ENCODE assay signal across 8 cellular contexts in genomic region chr3:73848173-73848751, GRCh38.
A peak's percentile ranks its signal among the peaks of the same experiment; 100 is the strongest.
DNase-seq lines count a peak whose midpoint lies in the region; ATAC-seq and TF ChIP-seq lines count a peak whose summit lies in the region.

No MANE protein-coding gene starts in this region.

- no peak overlapping the region for H3K27ac ChIP-seq in breast epithelium
- no peak overlapping the region for H3K27ac ChIP-seq in naive thymus-derived CD4-positive, alpha-beta T cell (ENCODE audit: low read depth, low read length)

- H3K4me1 ChIP-seq in breast epithelium, result no peaks in the 10 kb centered on the region
- H3K4me1 ChIP-seq in naive thymus-derived CD4-positive, alpha-beta T cell (ENCODE audit: control insufficient read depth in 2 of 2, insufficient read depth in 2 of 2, low read length in 2 of 2), result no peaks in the 10 kb centered on the region

- no peaks in the 10 kb centered on the region for H3K4me1 Mint-ChIP-seq in naive thymus-derived CD4-positive, alpha-beta T cell

- H3K36me3 ChIP-seq in breast epithelium, result no peaks in the 10 kb centered on the region
- no peaks in the 10 kb centered on the region for H3K36me3 ChIP-seq in naive thymus-derived CD4-positive, alpha-beta T cell (ENCODE audit: control insufficient read depth in 2 of 3, insufficient read depth in 3 of 3, low read length in 3 of 3)

- no peaks in the 10 kb centered on the region for H3K27me3 ChIP-seq in breast epithelium
- no peaks in the 10 kb centered on the region for H3K27me3 ChIP-seq in naive thymus-derived CD4-positive, alpha-beta T cell (ENCODE audit: control insufficient read depth in 2 of 2, insufficient read depth in 2 of 2, low read length in 2 of 2)

- peak; percentile 41 to 63 (median 59) for TF ChIP-seq CTCF in breast epithelium (IDR thresholded peaks at IDR 0.05)

- POLR2A ChIA-PET in naive thymus-derived CD4-positive, alpha-beta T cell (lab: Charles Lee), result no interaction called here

- no peaks in the 10 kb centered on the region for H3K9me3 ChIP-seq in breast epithelium
- H3K9me3 ChIP-seq in naive thymus-derived CD4-positive, alpha-beta T cell (ENCODE audit: control insufficient read depth in 2 of 3, low read length in 3 of 3), result no peaks in the 10 kb centered on the region

- H3K4me3 ChIP-seq in breast epithelium, result no peak overlapping the region
- no peak overlapping the region for H3K4me3 ChIP-seq in naive thymus-derived CD4-positive, alpha-beta T cell (ENCODE audit: low read length)

- CTCF ChIA-PET in naive thymus-derived CD4-positive, alpha-beta T cell (lab: Charles Lee), result no interaction called here

- no peak overlapping the region for H3K4me3 Mint-ChIP-seq in naive thymus-derived CD4-positive, alpha-beta T cell

- no peak for TF ChIP-seq POLR2A in breast epithelium (IDR thresholded peaks at IDR 0.05)

- no peak overlapping the region for H3K27ac Mint-ChIP-seq in naive thymus-derived CD4-positive, alpha-beta T cell

- intact Hi-C loops in breast epithelium (cut with DNase I; ENCODE audit: low total_unique reads), result no loop called here
- intact Hi-C loops in naive thymus-derived CD4-positive, alpha-beta T cell (cut with micrococcal nuclease), result no loop called here

- peaks cover 0 to 24% (median 5%) of the 10 kb centered on the region in 11 donors for H3K9me3 Mint-ChIP-seq in naive thymus-derived CD4-positive, alpha-beta T cell

- no peaks in the 10 kb centered on the region for H3K27me3 Mint-ChIP-seq in naive thymus-derived CD4-positive, alpha-beta T cell

- DNase-seq in EL, result peak; percentile 29
- peak; percentile 39 for DNase-seq in NCI-H146 (lab: John Stamatoyannopoulos, UW)
- DNase-seq in breast epithelium (ENCODE audit: low spot score in 2 of 2), result no peak
- DNase-seq in medulla oblongata (ENCODE audit: extremely low spot score), result peak; percentile 44
- DNase-seq in naive thymus-derived CD4-positive, alpha-beta T cell, result no peak
- no peak for DNase-seq in SKM-1 treated with dmso at 0.1 percent for 144 hours (lab: John Stamatoyannopoulos, UW; ENCODE audit: unreplicated experiment)
- DNase-seq in activated CD8-positive, alpha-beta memory T cell treated with anti-CD3 and anti-CD28 coated beads, Interleukin-2, amount 50 U/mL, for 4 hours, result no peak

- ATAC-seq in naive thymus-derived CD4-positive, alpha-beta T cell, result no peak
- no peak for ATAC-seq in GM21786 (IDR thresholded peaks at IDR 0.05; ENCODE audit: unreplicated experiment)

- H3K36me3 Mint-ChIP-seq in naive thymus-derived CD4-positive, alpha-beta T cell, result peaks cover 0 to 4% (median 0%) of the 10 kb centered on the region in 5 donors

Comparison
In these comparisons a context has a peak if more than half of its experiments do, and no peak if none do; other contexts are left out.
1. DNase-seq: peak in EL (single experiment), NCI-H146 (single experiment) and medulla oblongata (single experiment); none in breast epithelium (0 of 2), naive thymus-derived CD4-positive, alpha-beta T cell (0 of 9), SKM-1 treated with dmso at 0.1 percent for 144 hours (single experiment) and activated CD8-positive, alpha-beta memory T cell treated with anti-CD3 and anti-CD28 coated beads, Interleukin-2, amount 50 U/mL, for 4 hours (single experiment).